1 cellular context compared by ENCODE assay signal in the genomic region with DNA sequence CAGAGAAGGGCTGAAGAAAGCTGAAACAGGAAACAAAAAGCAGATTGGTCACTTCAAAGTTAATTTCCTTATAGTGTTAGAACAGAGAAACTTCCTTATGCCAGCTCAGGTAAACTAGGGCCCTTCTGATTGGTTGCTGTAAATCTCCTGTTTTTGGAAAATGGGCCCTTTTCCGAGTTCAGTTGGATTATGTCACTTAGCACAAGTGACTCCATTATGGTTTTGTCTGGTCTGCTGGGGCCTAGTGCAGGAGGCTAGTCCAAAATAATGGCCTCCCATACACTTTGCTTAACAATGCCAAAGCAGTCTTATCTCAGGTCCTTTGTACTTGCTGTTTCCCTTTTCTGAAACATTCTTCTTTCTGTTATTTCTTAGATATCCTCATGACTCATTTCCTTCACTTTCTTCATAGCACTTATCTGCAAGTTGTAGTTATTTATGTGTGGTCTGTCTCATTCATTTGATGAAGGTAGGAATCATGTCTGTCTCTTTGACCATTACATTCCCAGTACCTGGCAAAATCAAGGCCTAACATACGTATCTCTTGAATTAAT.
TF ChIP-seq lines count a peak whose summit lies in the region.

No MANE protein-coding gene starts in this region.

TF ChIP-seq in H1, 55 proteins besides CTCF, POLR2A, EP300 and RAD21 (continued from another document):
- TF ChIP-seq CREB1 (IDR thresholded peaks at IDR 0.05) (no peak), PHF8 (conservative IDR thresholded peaks at IDR 0.05; ENCODE audit: low read depth, low read length) (no peak), SP2 (IDR thresholded peaks at IDR 0.05; ENCODE audit: low read length) (no peak), TCF12 (IDR thresholded peaks at IDR 0.05; ENCODE audit: low read depth, low read length) (no peak), E2F6 (IDR thresholded peaks at IDR 0.05) (no peak)
